ENCODE assay signal across 20 cellular contexts in genomic region chr1:32746130-32746529, GRCh38. TPM values are rescaled to one million over a fixed set of nuclear protein-coding genes. Genes with fewer than 3 reads are reported as not detected.
DNase-seq lines count a peak whose midpoint lies in the region; ATAC-seq, FAIRE-seq and TF ChIP-seq lines count a peak whose summit lies in the region.
"Had no signal": no experiment of that assay in that cellular context is flagged by ENCODE, and none has a peak within 500 bp of the region (broad histone marks: within the 10 kb centered on the region; RNA-seq: fewer than 3 reads in every experiment).

No MANE protein-coding gene starts in this region.

- H3K27ac ChIP-seq in HEK293 (ENCODE audit: extremely low read depth, low read depth, low read length) (no peak overlapping the region), endothelial cell of umbilical vein (ENCODE audit: insufficient read depth, low read depth, low read length) (no peak overlapping the region), thyroid gland (peak overlapping the region; percentile 40 to 70 (median 46))
- H3K27ac ChIP-seq: GM23248, HL-60, SJCRH30 had no signal

- intact Hi-C loops in endothelial cell of umbilical vein (cut with micrococcal nuclease), result no loop called here
- intact Hi-C loops in thyroid gland (cut with DNase I), result no loop called here

- no peak for ATAC-seq in GM21825 (IDR thresholded peaks at IDR 0.05; ENCODE audit: unreplicated experiment)
- ATAC-seq: PC-3 had no signal

- POLR2A ChIA-PET in HEK293 (lab: Yijun Ruan, JAX), result interaction anchor here (0.6 to 2.1 kb wide), 4 partner anchors 8 to 56 kb away, joined by 3 to 6 read pairs (median 4); no protein-coding TSS in a partner anchor
- POLR2A ChIA-PET in endothelial cell of umbilical vein (lab: Charles Lee), result no interaction called here

- H3K4me1 ChIP-seq in HEK293 (ENCODE audit: control insufficient read depth, insufficient read depth, low read length) (no peaks in the 10 kb centered on the region; the same call in 1 of the 2 replicates), endothelial cell of umbilical vein (ENCODE audit: control insufficient read depth, extremely low read depth, insufficient read depth, low read length) (peaks cover 13% of the 10 kb centered on the region), thyroid gland (peaks cover 32 to 46% of the 10 kb centered on the region in 2 donors)

- CTCF ChIA-PET in HEK293 (lab: Yijun Ruan, JAX), result interaction anchor here (0.6 to 1.0 kb wide), 2 partner anchors 7 to 34 kb away, joined by 3 to 5 read pairs; no protein-coding TSS in a partner anchor
- CTCF ChIA-PET in endothelial cell of umbilical vein (lab: Charles Lee), result interaction anchor here (1.0 to 2.5 kb wide), 3 partner anchors 26 to 33 kb away, joined by 3 to 15 read pairs (median 4); no protein-coding TSS in a partner anchor

- H3K9me3 ChIP-seq in HEK293 (ENCODE audit: control insufficient read depth, insufficient read depth, low read depth, low read length), result no peaks in the 10 kb centered on the region
- H3K9me3 ChIP-seq in endothelial cell of umbilical vein (replicated peaks; ENCODE audit: control insufficient read depth, insufficient read depth, low read length), result no peaks in the 10 kb centered on the region
- H3K9me3 ChIP-seq in thyroid gland, result no peaks in the 10 kb centered on the region
- H3K9me3 ChIP-seq: SJCRH30 had no signal

- no peaks in the 10 kb centered on the region for H4K20me1 ChIP-seq in endothelial cell of umbilical vein (replicated peaks; ENCODE audit: control insufficient read depth, extremely low read depth, insufficient read depth, low read length)

- no peak overlapping the region for H3K4me3 ChIP-seq in HEK293 (ENCODE audit: low read depth, low read length)
- no peak overlapping the region for H3K4me3 ChIP-seq in endothelial cell of umbilical vein (replicated peaks in 1 of 3; ENCODE audit: insufficient read depth in 1 of 3, low read depth in 1 of 3, low read length in 3 of 3)
- H3K4me3 ChIP-seq in thyroid gland (replicated peaks in 1 of 3), result no peak overlapping the region
- H3K4me3 ChIP-seq: GM23248, SJCRH30 had no signal

- dilution Hi-C loops in endothelial cell of umbilical vein (cut with MboI; ENCODE audit: extremely low pct_ligation_motif_present, low sequenced_read_pairs), result no loop called here

- 65 to 69% methylated on average over 9 of the region's 9 CpGs for WGBS in thyroid gland, 2 donors

- H3K4me2 ChIP-seq in endothelial cell of umbilical vein (ENCODE audit: insufficient read depth, low read length), result no peak overlapping the region

- H3K9ac ChIP-seq in endothelial cell of umbilical vein (replicated peaks; ENCODE audit: extremely low read depth, insufficient read depth, low read length), result no peak overlapping the region
- H3K9ac ChIP-seq: GM23248 had no signal

- no peaks in the 10 kb centered on the region for H3K27me3 ChIP-seq in endothelial cell of umbilical vein (ENCODE audit: control insufficient read depth in 2 of 2, insufficient read depth in 2 of 2, low read length in 2 of 2)
- no peaks in the 10 kb centered on the region for H3K27me3 ChIP-seq in thyroid gland
- H3K27me3 ChIP-seq: SJCRH30 had no signal

- DNase-seq in NCI-H2029 treated with DMSO at 0.1 percent for 48 hours (lab: John Stamatoyannopoulos, UW) (peak; percentile 67), NCI-H2029 (lab: John Stamatoyannopoulos, UW) (no peak), endothelial cell of umbilical vein (ENCODE audit: low read depth, low spot score) (no peak), thyroid gland (peak; percentile 53 to 56), iPS-NIHi7 (ENCODE audit: extremely low spot score) (no peak)
- DNase-seq: DMS 273 treated with DMSO at 0.1 percent for 48 hours, GM23248, HCEC 1CT, MV-4-11, NCI-H146, NCI-H2171, NCI-H446 treated with DMSO at 0.1 percent for 48 hours, NCI-H748 treated with DMSO at 0.1 percent for 48 hours, PC-3 had no signal

- H3K79me2 ChIP-seq in endothelial cell of umbilical vein (ENCODE audit: control insufficient read depth, insufficient read depth, low read length), result no peaks in the 10 kb centered on the region

- no peak for TF ChIP-seq CTCF in HEK293 (tag by site-specific recombination; IDR thresholded peaks at IDR 0.05)
- TF ChIP-seq CTCF in endothelial cell of umbilical vein (IDR thresholded peaks at IDR 0.05; ENCODE audit: extremely low read depth in 1 of 2, insufficient read depth in 1 of 2, low read depth in 1 of 2, low read length in 2 of 2), result no peak
- no peak for TF ChIP-seq CTCF in thyroid gland (IDR thresholded peaks at IDR 0.05)

- BruUV-seq in endothelial cell of umbilical vein (replicated peaks; lab: Mats Ljungman, UMichigan), result no TSS peak

- no peak for TF ChIP-seq POLR2A in endothelial cell of umbilical vein (IDR thresholded peaks at IDR 0.05; ENCODE audit: low read depth, low read length)
- no peak for TF ChIP-seq POLR2A in thyroid gland (IDR thresholded peaks at IDR 0.05)

- peak; percentile 47 for FAIRE-seq in endothelial cell of umbilical vein (lab: Jason Lieb, UNC)
- FAIRE-seq: GM19239, HTR-8/SVneo had no signal

- H3K9me1 ChIP-seq in endothelial cell of umbilical vein (replicated peaks; ENCODE audit: control insufficient read depth, extremely low read depth, insufficient read depth, low read length), result no peaks in the 10 kb centered on the region

- peaks cover 0 to 13% of the 10 kb centered on the region in 2 experiments; a peak in 2 of 3 replicates for H3K36me3 ChIP-seq in HEK293 (ENCODE audit: control insufficient read depth in 2 of 2, insufficient read depth in 1 of 2, low read length in 2 of 2)
- H3K36me3 ChIP-seq in endothelial cell of umbilical vein (ENCODE audit: control insufficient read depth in 2 of 2, extremely low read depth in 1 of 2, insufficient read depth in 2 of 2, low read length in 2 of 2), result no peaks in the 10 kb centered on the region
- no peaks in the 10 kb centered on the region for H3K36me3 ChIP-seq in thyroid gland
- H3K36me3 ChIP-seq: SJCRH30 had no signal

- H2AFZ ChIP-seq in endothelial cell of umbilical vein (ENCODE audit: low read depth, low read length), result no peak overlapping the region
- H2AFZ ChIP-seq: GM23248 had no signal

TF ChIP-seq in HEK293, 187 proteins besides CTCF, POLR2A, EP300 and RAD21:
- TF ChIP-seq ZBTB17 (tag by site-specific recombination; IDR thresholded peaks at IDR 0.05) (peak; percentile 56; the same call in 1 of the 2 replicates), KLF9 (tag by site-specific recombination; IDR thresholded peaks at IDR 0.05; ENCODE audit: low read depth) (no peak), KLF8 (tag by site-specific recombination; IDR thresholded peaks at IDR 0.05) (0 out of 2 replicates have a peak, but pooled peaks have one; percentile 27), ZNF302 (tag by site-specific recombination; IDR thresholded peaks at IDR 0.05; ENCODE audit: low read depth) (no peak), YY1 (tag by site-specific recombination; IDR thresholded peaks at IDR 0.05) (no peak), ZFHX2 (tag by site-specific recombination; conservative IDR thresholded peaks at IDR 0.05) (peak; percentile 62), EGR2 (tag by site-specific recombination; IDR thresholded peaks at IDR 0.05; ENCODE audit: low read depth) (peak; percentile 58), ZSCAN4 (tag by site-specific recombination; IDR thresholded peaks at IDR 0.05) (no peak)

TF ChIP-seq in endothelial cell of umbilical vein, 7 proteins besides CTCF, POLR2A, EP300 and RAD21:
- no peak for TF ChIP-seq JUN (IDR thresholded peaks at IDR 0.05; ENCODE audit: borderline replicate concordance, insufficient read depth, insufficient read length, low read depth)
- no peak for TF ChIP-seq MAX (IDR thresholded peaks at IDR 0.05; ENCODE audit: insufficient read depth, insufficient read length)
- no peak for TF ChIP-seq GATA2 (IDR thresholded peaks at IDR 0.05; ENCODE audit: insufficient read depth, insufficient read length, low read depth, low read length)
- no peak for TF ChIP-seq POLR2AphosphoS5 (IDR thresholded peaks at IDR 0.05; ENCODE audit: insufficient read depth, low read depth, low read length)
- no peak for TF ChIP-seq FOS (IDR thresholded peaks at IDR 0.05; ENCODE audit: borderline replicate concordance, insufficient read depth, low read length)
- no peak for TF ChIP-seq MYC (IDR thresholded peaks at IDR 0.05; ENCODE audit: low read depth, low read length)
- no peak for TF ChIP-seq EZH2 (IDR thresholded peaks at IDR 0.05; ENCODE audit: borderline replicate concordance, low read depth, low read length, severe bottlenecking)

RNA-seq across cellular contexts. Expression of gene SYNC, which starts 43.6 kb away (rescaled TPM):
- 6.5 and 9.4 TPM in 2 replicates for total RNA-seq in endothelial cell of umbilical vein
- polyA plus RNA-seq in endothelial cell of umbilical vein, result 2.5 and 3.5 TPM in 2 replicates
- polyA plus RNA-seq in endothelial cell of umbilical vein (2011; cell fraction: cytosol; rRNA removed), result 4.4 and 5.7 TPM in 2 replicates
- polyA plus RNA-seq in endothelial cell of umbilical vein (2011; cell fraction: nucleus; rRNA removed), result 6.6 and 7.3 TPM in 2 replicates
- 4.6 and 6.1 TPM in 2 replicates for polyA plus RNA-seq in endothelial cell of umbilical vein (2012)
- 5.2 and 8.2 TPM in 2 replicates for polyA minus RNA-seq in endothelial cell of umbilical vein
- polyA minus RNA-seq in endothelial cell of umbilical vein (2011; cell fraction: cytosol; rRNA and poly(A)+ RNA removed), result 6.8 TPM
- 0.72 and 1.8 TPM in 2 replicates for polyA minus RNA-seq in endothelial cell of umbilical vein (2011; cell fraction: nucleus; rRNA and poly(A)+ RNA removed)
- total RNA-seq in thyroid gland, result 10 to 100 TPM in 1 of 4 donors, 1 to 10 TPM in 3; 7.3 to 13.7 (median 7.7) TPM

Comparison
In these comparisons a context has a peak if more than half of its experiments do, and no peak if none do; other contexts are left out.
1. DNase-seq: peak in NCI-H2029 treated with DMSO at 0.1 percent for 48 hours (single experiment) and thyroid gland (2 of 2); none in NCI-H2029 (single experiment), endothelial cell of umbilical vein (single experiment) and iPS-NIHi7 (single experiment).
2. H3K27ac ChIP-seq: peak in thyroid gland (3 of 3); none in HEK293 (single experiment) and endothelial cell of umbilical vein (single experiment).